ENCODE assay signal across 8 cellular contexts in the genomic region with DNA sequence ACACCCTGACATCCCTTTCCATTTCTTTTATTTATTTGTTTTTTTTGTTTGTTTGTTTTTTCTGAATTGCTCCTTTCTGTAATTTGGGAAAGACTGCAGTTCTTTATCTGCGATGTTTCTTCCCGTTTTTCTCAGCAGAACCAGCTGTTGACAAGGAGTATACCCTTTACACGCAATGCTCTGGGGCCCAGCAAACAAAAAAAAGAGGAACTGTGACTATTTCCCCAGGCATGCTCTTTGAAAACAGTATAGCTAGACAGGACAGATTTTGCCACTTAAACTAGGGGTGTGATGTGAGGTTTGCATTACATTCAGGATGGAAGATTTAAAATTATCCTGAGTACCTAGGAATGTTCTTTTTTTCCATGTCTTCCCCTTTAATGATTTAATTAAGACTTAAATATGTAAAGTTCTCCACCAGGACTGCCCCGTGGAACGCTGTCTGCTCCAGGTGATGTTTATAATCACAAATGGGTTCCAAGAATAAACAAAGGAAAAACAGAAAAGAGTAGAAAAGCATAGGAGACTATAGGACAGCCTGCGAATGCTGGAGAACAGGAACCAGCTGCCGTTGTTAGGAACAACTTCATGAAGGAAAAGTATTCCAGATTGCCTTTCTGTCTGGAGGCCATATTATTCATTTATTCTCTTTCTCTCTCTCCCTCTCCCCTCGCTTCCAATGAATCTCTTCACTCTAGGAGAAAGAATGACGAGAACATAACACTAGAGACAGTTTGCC. TPM values are rescaled to one million over a fixed set of nuclear protein-coding genes. Genes with fewer than 3 reads are reported as not detected.
A peak's percentile ranks its signal among the peaks of the same experiment; 100 is the strongest.
DNase-seq lines count a peak whose midpoint lies in the region; ATAC-seq and TF ChIP-seq lines count a peak whose summit lies in the region.

No MANE protein-coding gene starts in this region.

- H3K27ac ChIP-seq in BLaER1, result peak overlapping the region; percentile 44
- peak overlapping the region; percentile 91 for H3K27ac ChIP-seq in IMR-90 (ENCODE audit: insufficient read depth, low read length)
- H3K27ac ChIP-seq in colonic mucosa, result peak overlapping the region; percentile 54

- H2AK5ac ChIP-seq in IMR-90 (ENCODE audit: low read depth, low read length), result peak overlapping the region; percentile 63; the same call in 1 of the 2 replicates

- H3K18ac ChIP-seq in IMR-90 (ENCODE audit: low read depth, low read length), result peak overlapping the region; percentile 96

- H2AFZ ChIP-seq in IMR-90 (replicated peaks; ENCODE audit: low read length, poor library complexity), result no peak overlapping the region

- TF ChIP-seq POLR2A in IMR-90 (IDR thresholded peaks at IDR 0.05; ENCODE audit: low read depth, low read length), result no peak

- peak overlapping the region; percentile 95 for H2BK5ac ChIP-seq in IMR-90 (ENCODE audit: low read depth, low read length, poor library complexity, severe bottlenecking)

- TF ChIP-seq CTCF in IMR-90 (conservative IDR thresholded peaks at IDR 0.05; ENCODE audit: low read depth, low read length), result no peak
- TF ChIP-seq CTCF in colonic mucosa (IDR thresholded peaks at IDR 0.05), result no peak

- H3K14ac ChIP-seq in IMR-90 (replicated peaks; ENCODE audit: low read depth, low read length), result peak overlapping the region; percentile 66

- no peak for TF ChIP-seq RAD21 in IMR-90 (IDR thresholded peaks at IDR 0.05; ENCODE audit: low read length)

- in situ Hi-C loops in IMR-90 (cut with MboI; ENCODE audit: low sequenced_read_pairs), result no loop called here

- H3K79me1 ChIP-seq in IMR-90 (ENCODE audit: low read depth in 1 of 2, low read length in 2 of 2), result peaks cover 40 to 61% of the 10 kb centered on the region in 2 experiments

- peak overlapping the region; percentile 67; the same call in 1 of the 3 replicates for H2BK15ac ChIP-seq in IMR-90 (ENCODE audit: low read depth, low read length)

- H3K4me1 Mint-ChIP-seq in stimulated activated memory B cell treated with anti-CD40 and anti-IgM and Interleukin-4, amounts not matched to agents 10 μg/mL and 1 μg/mL and 100 μg/mL, for 72 hours, result peaks cover 76% of the 10 kb centered on the region

- peak overlapping the region; percentile 89 for H2BK120ac ChIP-seq in IMR-90 (ENCODE audit: low read depth, low read length)

- ATAC-seq in GM19463 (IDR thresholded peaks at IDR 0.05; ENCODE audit: unreplicated experiment), result peak; percentile 55
- ATAC-seq in IMR-90 (ENCODE audit: low read depth), result peak; percentile 88
- ATAC-seq in stimulated activated memory B cell treated with anti-CD40 and anti-IgM and Interleukin-4, amounts not matched to agents 10 μg/mL and 1 μg/mL and 100 μg/mL, for 72 hours, result peak; percentile 81

- H3K23ac ChIP-seq in IMR-90 (ENCODE audit: low read depth, low read length), result peak overlapping the region; percentile 88

- H3K4me1 ChIP-seq in BLaER1 (peaks cover 100% of the 10 kb centered on the region), IMR-90 (ENCODE audit: control insufficient read depth, insufficient read depth, low read length) (peaks cover 21% of the 10 kb centered on the region), colonic mucosa (no peaks in the 10 kb centered on the region)

- peaks cover 24% of the 10 kb centered on the region for H3K9me1 ChIP-seq in IMR-90 (ENCODE audit: insufficient read depth, low read length)

- peaks cover 3% of the 10 kb centered on the region for H3K9me3 Mint-ChIP-seq in stimulated activated memory B cell treated with anti-CD40 and anti-IgM and Interleukin-4, amounts not matched to agents 10 μg/mL and 1 μg/mL and 100 μg/mL, for 72 hours

- peak overlapping the region; percentile 96 for H4K5ac ChIP-seq in IMR-90 (ENCODE audit: low read depth, low read length)

- H3K4me3 Mint-ChIP-seq in stimulated activated memory B cell treated with anti-CD40 and anti-IgM and Interleukin-4, amounts not matched to agents 10 μg/mL and 1 μg/mL and 100 μg/mL, for 72 hours, result peak overlapping the region; percentile 70

- peak overlapping the region; percentile 73; the same call in 1 of the 2 replicates for H3K56ac ChIP-seq in IMR-90 (ENCODE audit: extremely low read depth, insufficient read depth, low read length)

- H3K4me2 ChIP-seq in BLaER1 (peak overlapping the region; percentile 92), IMR-90 (ENCODE audit: low read depth, low read length) (peak overlapping the region; percentile 67)

- H3K27me3 Mint-ChIP-seq in stimulated activated memory B cell treated with anti-CD40 and anti-IgM and Interleukin-4, amounts not matched to agents 10 μg/mL and 1 μg/mL and 100 μg/mL, for 72 hours, result no peaks in the 10 kb centered on the region

- H3K27me3 ChIP-seq in BLaER1, result no peaks in the 10 kb centered on the region
- H3K27me3 ChIP-seq in IMR-90 (ENCODE audit: control insufficient read depth, insufficient read depth, low read length), result no peaks in the 10 kb centered on the region
- H3K27me3 ChIP-seq in colonic mucosa, result no peaks in the 10 kb centered on the region

- DNase-seq in IMR-90 (peak; percentile 88), colonic mucosa (no peak), midbrain (lab: John Stamatoyannopoulos, UW) (no peak), occipital lobe (lab: John Stamatoyannopoulos, UW) (no peak)
- DNase-seq in stimulated activated naive CD4-positive, alpha-beta T cell treated with Interleukin-2 at 50 U/mL for 16 hours (lab: John Stamatoyannopoulos, UW), result no peak

- peak overlapping the region; percentile 83 for H2BK20ac ChIP-seq in IMR-90 (ENCODE audit: low read depth, low read length)

- CTCF ChIA-PET in IMR-90 (lab: Yijun Ruan, JAX), result interaction anchor here (1.0 kb wide), 1 partner anchor 9 kb away, joined by 6 read pairs; no protein-coding TSS in a partner anchor

- peak overlapping the region; percentile 88 for H3K4ac ChIP-seq in IMR-90 (ENCODE audit: low read depth, low read length)

- dilution Hi-C loops in IMR-90 (cut with HindIII; ENCODE audit: low sequenced_read_pairs, unreplicated experiment), result no loop called here

- no TSS peak for BruUV-seq in IMR-90 (replicated peaks; lab: Mats Ljungman, UMichigan)

- peaks cover 20% of the 10 kb centered on the region; the same call in 1 of the 2 replicates for H4K20me1 ChIP-seq in BLaER1
- no peaks in the 10 kb centered on the region for H4K20me1 ChIP-seq in IMR-90 (ENCODE audit: insufficient read depth, low read length)

- H3K9me3 ChIP-seq in BLaER1 (no peaks in the 10 kb centered on the region), IMR-90 (ENCODE audit: control insufficient read depth, insufficient read depth, low read length) (no peaks in the 10 kb centered on the region), colonic mucosa (no peaks in the 10 kb centered on the region)

- peak overlapping the region; percentile 37 to 75 for H4K8ac ChIP-seq in IMR-90 (ENCODE audit: low read depth in 2 of 2, low read length in 2 of 2)

- H3K9ac ChIP-seq in BLaER1 (no peak overlapping the region), IMR-90 (ENCODE audit: low read depth, low read length) (peak overlapping the region; percentile 43; the same call in 1 of the 2 replicates), colonic mucosa (ENCODE audit: low read depth in 2 of 2, low read length in 2 of 2) (no peak overlapping the region)

- peaks cover 85% of the 10 kb centered on the region for H3K36me3 Mint-ChIP-seq in stimulated activated memory B cell treated with anti-CD40 and anti-IgM and Interleukin-4, amounts not matched to agents 10 μg/mL and 1 μg/mL and 100 μg/mL, for 72 hours

- H3K36me3 ChIP-seq in BLaER1, result peaks cover 95% of the 10 kb centered on the region
- H3K36me3 ChIP-seq in IMR-90 (ENCODE audit: control insufficient read depth, insufficient read depth, low read length), result peaks cover 36% of the 10 kb centered on the region
- H3K36me3 ChIP-seq in colonic mucosa, result peaks cover 7% of the 10 kb centered on the region

- H3K27ac Mint-ChIP-seq in stimulated activated memory B cell treated with anti-CD40 and anti-IgM and Interleukin-4, amounts not matched to agents 10 μg/mL and 1 μg/mL and 100 μg/mL, for 72 hours, result peak overlapping the region; percentile 98

- intact Hi-C loops in IMR-90 (cut with micrococcal nuclease) (loop anchor here (1.0 kb wide), 1 partner anchor 10 kb away; no protein-coding TSS in a partner anchor), colonic mucosa (cut with DNase I) (no loop called here)

- no CpG with 5 or more reads among the region's 9 CpGs for WGBS in IMR-90 (ENCODE audit: extremely low coverage in 2 of 2, insufficient read length in 1 of 2), 2 experiments

- peak overlapping the region; percentile 71 for H4K91ac ChIP-seq in IMR-90 (ENCODE audit: insufficient read depth, low read depth, low read length)

- no peak overlapping the region for H3K4me3 ChIP-seq in BLaER1
- no peak overlapping the region for H3K4me3 ChIP-seq in IMR-90 (ENCODE audit: insufficient read depth, low read depth, low read length)
- H3K4me3 ChIP-seq in colonic mucosa, result no peak overlapping the region

- no peak overlapping the region for H2AK9ac ChIP-seq in IMR-90 (replicated peaks; ENCODE audit: low read depth, low read length, poor library complexity)

- POLR2A ChIA-PET in IMR-90 (lab: Charles Lee; ENCODE audit: unreplicated experiment), result no interaction called here

TF ChIP-seq in IMR-90, 13 proteins besides CTCF, POLR2A, EP300 and RAD21:
- TF ChIP-seq MXI1 (IDR thresholded peaks at IDR 0.05; ENCODE audit: borderline replicate concordance, low read depth, low read length) (no peak), USF2 (IDR thresholded peaks at IDR 0.05; ENCODE audit: low read depth, low read length) (no peak), CEBPB (IDR thresholded peaks at IDR 0.05; ENCODE audit: low read depth, low read length) (0 out of 2 replicates have a peak, but pooled peaks have one; percentile 16), MAFK (IDR thresholded peaks at IDR 0.05; ENCODE audit: low read depth, low read length) (no peak), CHD1 (IDR thresholded peaks at IDR 0.05; ENCODE audit: low read depth, low read length) (no peak), FOS (IDR thresholded peaks at IDR 0.05; ENCODE audit: low read depth, low read length) (peak; percentile 61; the same call in 1 of the 2 replicates), RFX5 (IDR thresholded peaks at IDR 0.05; ENCODE audit: low read depth, low read length) (no peak), NFE2L2 (IDR thresholded peaks at IDR 0.05; ENCODE audit: low read depth, low read length) (no peak), MAZ (IDR thresholded peaks at IDR 0.05; ENCODE audit: borderline replicate concordance, low read depth, low read length) (no peak)

RNA-seq across cellular contexts. Expression of gene TGFBR2, which starts 43.3 kb away (rescaled TPM):
- total RNA-seq in IMR-90 (2012; rRNA removed) (87.5 and 89.7 TPM in 2 replicates), colonic mucosa (10 to 100 TPM; 32.4 to 53.5 TPM), occipital lobe (5.8 TPM)
- 58.1 and 63.7 TPM in 2 replicates for polyA plus RNA-seq in IMR-90 (2012; rRNA removed)
- polyA plus RNA-seq in IMR-90 (2012; cell fraction: cytosol; rRNA removed), result 34.9 and 52.0 TPM in 2 replicates
- polyA plus RNA-seq in IMR-90 (2012; cell fraction: nucleus; rRNA removed; ENCODE audit: low replicate concordance), result 17.3 and 35.9 TPM in 2 replicates
